ENCODE assay signal across 12 cellular contexts in the genomic region with DNA sequence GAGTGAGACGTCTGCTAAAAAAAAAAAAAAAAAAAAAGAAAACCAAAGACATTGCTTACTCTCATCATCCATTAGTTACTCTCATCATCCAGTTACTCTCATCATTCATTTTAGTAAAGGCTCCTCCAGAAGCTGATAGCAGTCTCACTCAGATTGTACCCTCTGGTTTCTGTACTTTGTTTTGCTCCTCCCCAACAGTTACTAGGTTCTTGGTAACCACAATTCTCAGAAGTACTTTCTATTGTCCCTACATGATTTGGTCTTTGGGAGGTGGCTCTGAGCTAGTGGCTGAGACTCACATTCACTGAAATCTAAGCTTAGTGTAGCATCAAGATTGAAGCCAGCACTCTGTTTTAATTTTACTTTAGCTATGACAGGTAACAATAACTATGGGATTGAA.
DNase-seq lines count a peak whose midpoint lies in the region; ATAC-seq lines count a peak whose summit lies in the region.
"Had no signal": no experiment of that assay in that cellular context is flagged by ENCODE, and none has a peak within 500 bp of the region (broad histone marks: within the 10 kb centered on the region; RNA-seq: fewer than 3 reads in every experiment).

No MANE protein-coding gene starts in this region.

- ATAC-seq in GM18498 (IDR thresholded peaks at IDR 0.05; ENCODE audit: unreplicated experiment) (peak; percentile 91), GM19351 (IDR thresholded peaks at IDR 0.05; ENCODE audit: unreplicated experiment) (peak; percentile 60), HG03159 (IDR thresholded peaks at IDR 0.05; ENCODE audit: unreplicated experiment) (peak; percentile 88), HG02852 (IDR thresholded peaks at IDR 0.05; ENCODE audit: unreplicated experiment) (no peak), HG03139 (IDR thresholded peaks at IDR 0.05; ENCODE audit: unreplicated experiment) (no peak)
- ATAC-seq in activated naive CD8-positive, alpha-beta T cell treated with anti-CD3 and anti-CD28 coated beads, Interleukin-2, amount 50 U/mL, for 24 hours: peak; percentile 49
- ATAC-seq: gastroesophageal sphincter had no signal

- DNase-seq in activated naive CD8-positive, alpha-beta T cell treated with anti-CD3 and anti-CD28 coated beads, Interleukin-2, amount 50 U/mL, for 24 hours: no peak
- DNase-seq in DMS153 treated with DMSO at 0.1 percent for 48 hours (lab: John Stamatoyannopoulos, UW; ENCODE audit: unreplicated experiment) (no peak), NCI-H526 (lab: John Stamatoyannopoulos, UW) (no peak)
- DNase-seq: activated CD8-positive, alpha-beta memory T cell treated with anti-CD3 and anti-CD28 coated beads for 24 hours; cerebellar nuclear complex; SJCRH30 had no signal

- no peaks in the 10 kb centered on the region for H3K27me3 Mint-ChIP-seq in activated naive CD8-positive, alpha-beta T cell treated with anti-CD3 and anti-CD28 coated beads, Interleukin-2, amount 50 U/mL, for 24 hours

- H3K27ac Mint-ChIP-seq in activated naive CD8-positive, alpha-beta T cell treated with anti-CD3 and anti-CD28 coated beads, Interleukin-2, amount 50 U/mL, for 24 hours: no peak overlapping the region

- H3K4me3 Mint-ChIP-seq in activated naive CD8-positive, alpha-beta T cell treated with anti-CD3 and anti-CD28 coated beads, Interleukin-2, amount 50 U/mL, for 24 hours: no peak overlapping the region

- H3K36me3 Mint-ChIP-seq in activated naive CD8-positive, alpha-beta T cell treated with anti-CD3 and anti-CD28 coated beads, Interleukin-2, amount 50 U/mL, for 24 hours (ENCODE audit: low read depth): no peaks in the 10 kb centered on the region

- peaks cover 12% of the 10 kb centered on the region for H3K4me1 Mint-ChIP-seq in activated naive CD8-positive, alpha-beta T cell treated with anti-CD3 and anti-CD28 coated beads, Interleukin-2, amount 50 U/mL, for 24 hours

- no peaks in the 10 kb centered on the region for H3K9me3 Mint-ChIP-seq in activated naive CD8-positive, alpha-beta T cell treated with anti-CD3 and anti-CD28 coated beads, Interleukin-2, amount 50 U/mL, for 24 hours

Comparison
In these comparisons a context has a peak if more than half of its experiments do, and no peak if none do; other contexts are left out.
1. ATAC-seq: peak in GM18498 (single experiment), GM19351 (single experiment), HG03159 (single experiment) and activated naive CD8-positive, alpha-beta T cell treated with anti-CD3 and anti-CD28 coated beads, Interleukin-2, amount 50 U/mL, for 24 hours (single experiment); none in HG02852 (single experiment) and HG03139 (single experiment).